In the genomic region with DNA sequence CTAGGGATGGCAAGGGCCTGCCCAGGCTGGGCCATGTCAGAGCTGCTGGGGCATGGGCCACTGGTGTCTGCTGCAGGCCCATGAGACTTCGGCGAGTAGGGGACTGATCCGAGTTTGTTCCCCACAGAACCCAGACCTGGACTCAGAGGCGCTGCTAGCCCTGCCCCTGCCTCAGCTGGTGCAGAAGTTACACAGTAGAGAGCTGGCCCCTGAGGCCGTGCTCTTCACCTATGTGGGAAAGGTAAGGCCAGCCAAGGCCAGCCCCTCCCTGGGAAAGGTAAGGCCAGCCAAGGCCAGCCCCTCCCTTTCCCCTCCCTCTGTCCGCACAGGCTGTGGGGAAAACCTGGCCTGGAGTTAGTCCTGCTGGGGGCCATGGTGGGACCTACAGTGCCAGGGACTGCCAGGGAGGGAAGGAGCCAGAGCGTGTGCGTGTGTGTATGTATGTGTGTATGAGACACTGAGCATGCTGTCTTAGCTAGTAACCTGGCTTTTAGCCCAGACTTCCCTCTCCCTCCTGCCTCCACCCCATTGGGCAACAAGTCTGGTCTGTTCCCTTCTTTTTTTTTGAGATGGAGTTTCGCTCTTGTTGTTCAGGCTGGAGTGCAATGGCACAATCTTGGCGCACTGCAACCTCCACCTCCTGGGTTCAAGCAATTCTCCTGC, we compare ENCODE assay signal across 8 cellular contexts. TPM values are rescaled to one million over a fixed set of nuclear protein-coding genes. Genes with fewer than 3 reads are reported as not detected.
DNase-seq lines count a peak whose midpoint lies in the region; ATAC-seq, FAIRE-seq and TF ChIP-seq lines count a peak whose summit lies in the region.

No MANE protein-coding gene starts in this region.

- H3K27me3 ChIP-seq in body of pancreas (no peaks in the 10 kb centered on the region), keratinocyte (ENCODE audit: control insufficient read depth, extremely low read depth, insufficient read depth, low read length) (no peaks in the 10 kb centered on the region)

- WGBS in body of pancreas, 2 donors, result 5 to 16% methylated on average over 2 to 10 of the region's 10 CpGs

- no peak overlapping the region for H3K9ac ChIP-seq in keratinocyte (ENCODE audit: control insufficient read depth, extremely low read depth, insufficient read depth, low read length)

- no peaks in the 10 kb centered on the region for H4K20me1 ChIP-seq in keratinocyte (ENCODE audit: control insufficient read depth, extremely low read depth, insufficient read depth, low read length)

- no peaks in the 10 kb centered on the region for H3K79me2 ChIP-seq in keratinocyte (ENCODE audit: control insufficient read depth, insufficient read depth, low read length)

- H3K9me1 ChIP-seq in keratinocyte (ENCODE audit: control insufficient read depth, extremely low read depth, insufficient read depth, low read length), result peaks cover 4% of the 10 kb centered on the region

- dilution Hi-C loops in keratinocyte (cut with MboI; ENCODE audit: extremely low pct_ligation_motif_present, low sequenced_read_pairs), result no loop called here

- H3K4me3 ChIP-seq in body of pancreas (no peak overlapping the region), keratinocyte (ENCODE audit: control insufficient read depth in 2 of 3, extremely low read depth in 1 of 3, insufficient read depth in 2 of 3, low read depth in 1 of 3, low read length in 3 of 3) (no peak overlapping the region)

- no peak for TF ChIP-seq CTCF in body of pancreas (IDR thresholded peaks at IDR 0.05)
- TF ChIP-seq CTCF in keratinocyte (optimal IDR thresholded peaks at IDR 0.05 in 1 of 3, IDR thresholded peaks at IDR 0.05 in 1 of 3, conservative IDR thresholded peaks at IDR 0.05 in 1 of 3; ENCODE audit: extremely low read depth in 1 of 3, insufficient read depth in 2 of 3, low read length in 3 of 3), result no peak

- peak overlapping the region; percentile 35 for H2AFZ ChIP-seq in keratinocyte (ENCODE audit: control insufficient read depth, low read length)

- H3K36me3 ChIP-seq in body of pancreas (replicated peaks in 1 of 2; ENCODE audit: insufficient read depth in 1 of 2, low read depth in 2 of 2), result no peaks in the 10 kb centered on the region
- H3K36me3 ChIP-seq in keratinocyte (ENCODE audit: control insufficient read depth in 2 of 2, extremely low read depth in 1 of 2, insufficient read depth in 2 of 2, low read length in 2 of 2), result peaks cover 0 to 2% of the 10 kb centered on the region in 2 experiments

- H3K9me3 ChIP-seq in body of pancreas, result no peaks in the 10 kb centered on the region
- no peaks in the 10 kb centered on the region for H3K9me3 ChIP-seq in keratinocyte (ENCODE audit: control insufficient read depth, low read depth, low read length)

- H3K4me1 ChIP-seq in body of pancreas (peaks cover 35% of the 10 kb centered on the region), keratinocyte (ENCODE audit: control insufficient read depth, extremely low read depth, insufficient read depth, low read length) (peaks cover 16% of the 10 kb centered on the region)

- H3K27ac ChIP-seq in body of pancreas (peak overlapping the region; percentile 47 to 82 (median 68)), keratinocyte (ENCODE audit: control insufficient read depth, insufficient read depth, low read length) (no peak overlapping the region), temporal lobe (ENCODE audit: low read depth, low read length) (peak overlapping the region; percentile 67)

- peak; percentile 73 for DNase-seq in COLO668 (lab: John Stamatoyannopoulos, UW; ENCODE audit: unreplicated experiment)
- peak; percentile 84 for DNase-seq in NCI-H1105 (lab: John Stamatoyannopoulos, UW)
- DNase-seq in body of pancreas, result peak; percentile 89 to 93 (median 92)
- DNase-seq in keratinocyte (ENCODE audit: low read depth, low spot score), result peak; percentile 70
- no peak for DNase-seq in activated CD8-positive, alpha-beta memory T cell treated with anti-CD3 and anti-CD28 coated beads, Interleukin-2, amount 50 U/mL, for 4 hours
- DNase-seq in GM19240 (ENCODE audit: insufficient read length, low spot score), result no peak

- peak; percentile 96 for ATAC-seq in body of pancreas
- no peak for ATAC-seq in activated CD4-positive, CD25-positive, alpha-beta regulatory T cell treated with anti-CD3 and anti-CD28 coated beads, Interleukin-2, amount 50 U/mL, for 24 hours

- intact Hi-C loops in body of pancreas (cut with DNase I), result no loop called here

- H3K4me2 ChIP-seq in keratinocyte (ENCODE audit: control insufficient read depth, extremely low read depth, insufficient read depth, low read depth, low read length), result peak overlapping the region; percentile 37

- peak; percentile 94 for FAIRE-seq in keratinocyte (lab: Jason Lieb, UNC)

- peak in 1 of 3 donors; percentile 31 for TF ChIP-seq POLR2A in body of pancreas (IDR thresholded peaks at IDR 0.05)

RNA-seq across cellular contexts. Expression of a gene that starts 8.0 kb away (rescaled TPM):
- 10 to 100 TPM; 47.0 to 86.4 TPM for total RNA-seq in body of pancreas
- polyA plus RNA-seq in keratinocyte, result 5.3 to 8.5 TPM (median 5.4 TPM) in 3 replicates
- polyA plus RNA-seq in keratinocyte (2011; ENCODE audit: low read depth), result 2.9 TPM
- 1.5 and 2.9 TPM in 2 replicates for polyA plus RNA-seq in keratinocyte (2011; cell fraction: cytosol; rRNA removed)
- polyA plus RNA-seq in keratinocyte (2011; cell fraction: nucleus; rRNA removed), result 20.3 and 20.9 TPM in 2 replicates
- 4.9 and 6.7 TPM in 2 replicates for polyA plus RNA-seq in keratinocyte (2012; ENCODE audit: low replicate concordance)
- polyA minus RNA-seq in keratinocyte, result 3.3 to 10.9 TPM (median 6.1 TPM) in 3 replicates
- polyA minus RNA-seq in keratinocyte (2011; cell fraction: cytosol; rRNA and poly(A)+ RNA removed), result 11.1 TPM
- 9.0 and 9.5 TPM in 2 replicates for polyA minus RNA-seq in keratinocyte (2011; cell fraction: nucleus; rRNA and poly(A)+ RNA removed)
- total RNA-seq in temporal lobe, result 17.0 TPM

Comparison
In these comparisons a context has a peak if more than half of its experiments do, and no peak if none do; other contexts are left out.
1. DNase-seq: peak in COLO668 (single experiment), NCI-H1105 (single experiment), body of pancreas (4 of 4) and keratinocyte (single experiment); none in activated CD8-positive, alpha-beta memory T cell treated with anti-CD3 and anti-CD28 coated beads, Interleukin-2, amount 50 U/mL, for 4 hours (single experiment) and GM19240 (single experiment).